8 cellular contexts compared by ENCODE assay signal in the genomic region with DNA sequence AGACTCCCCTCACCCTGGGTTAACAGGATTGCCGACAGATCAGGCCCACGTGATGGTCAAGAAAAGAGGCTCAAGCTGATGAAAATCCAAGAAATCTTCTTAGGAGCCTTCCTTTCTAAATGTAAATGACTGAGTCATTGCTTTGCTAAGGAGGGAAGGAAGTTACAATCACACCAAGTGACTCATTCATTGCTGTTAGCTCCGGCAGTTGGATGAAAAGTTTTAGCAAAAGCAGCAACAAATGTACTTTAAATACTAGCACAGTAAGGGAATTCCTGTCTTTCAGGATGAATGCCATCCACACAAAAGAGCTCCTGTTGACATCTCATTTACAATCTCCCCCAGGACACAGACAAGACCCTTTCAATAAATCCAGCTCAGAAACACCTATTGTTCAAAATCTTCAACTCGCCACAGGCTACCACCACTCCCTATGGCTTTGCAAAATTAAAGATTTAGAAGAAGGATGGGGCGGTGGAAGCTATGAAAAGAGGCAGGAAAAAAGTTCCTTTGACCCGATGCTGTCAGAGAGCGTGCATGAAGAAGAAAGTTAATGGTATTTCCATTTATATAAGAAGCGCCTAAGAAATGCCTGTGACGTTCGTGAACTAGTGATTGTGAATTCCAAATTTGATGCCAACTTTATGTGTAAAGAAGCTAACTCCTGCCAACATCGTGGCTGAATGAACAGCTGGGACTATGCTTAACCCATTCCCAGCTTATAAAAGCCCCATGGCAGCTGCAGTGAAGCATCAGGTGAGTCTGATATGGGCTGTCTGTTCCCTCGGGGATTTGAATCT.
DNase-seq lines count a peak whose midpoint lies in the region; TF ChIP-seq lines count a peak whose summit lies in the region.

No MANE protein-coding gene starts in this region.

- H3K27ac ChIP-seq in uterus, result peak overlapping the region; percentile 92 to 97

- peaks cover under 1 to 11% of the 10 kb centered on the region in 2 donors for H3K4me1 ChIP-seq in uterus
- no peaks in the 10 kb centered on the region for H3K4me1 ChIP-seq in BE2C

- H3K36me3 ChIP-seq in uterus (no peaks in the 10 kb centered on the region), BE2C (no peaks in the 10 kb centered on the region)

- intact Hi-C loops in uterus (cut with DNase I; ENCODE audit: low total_unique reads), result no loop called here

- TF ChIP-seq CTCF in epithelial cell of proximal tubule (conservative IDR thresholded peaks at IDR 0.05; ENCODE audit: low read depth, low read length), result no peak
- no peak for TF ChIP-seq CTCF in uterus (IDR thresholded peaks at IDR 0.05)
- no peak for TF ChIP-seq CTCF in BE2C (IDR thresholded peaks at IDR 0.05; ENCODE audit: low read depth, low read length)

- H3K27me3 ChIP-seq in uterus (no peaks in the 10 kb centered on the region), BE2C (no peaks in the 10 kb centered on the region)

- H3K9me3 ChIP-seq in uterus (no peaks in the 10 kb centered on the region), BE2C (no peaks in the 10 kb centered on the region)

- peak overlapping the region; percentile 48 for H3K4me3 ChIP-seq in epithelial cell of proximal tubule (ENCODE audit: low read depth, low read length)
- H3K4me3 ChIP-seq in uterus, result peak overlapping the region; percentile 30 to 44
- H3K4me3 ChIP-seq in BE2C (ENCODE audit: low read depth, low read length), result no peak overlapping the region

- peak; percentile 31 to 43 for TF ChIP-seq POLR2A in uterus (IDR thresholded peaks at IDR 0.05)

- peak; percentile 100 for DNase-seq in ELR (ENCODE audit: low read depth)
- DNase-seq in LHCN-M2 (ENCODE audit: low read depth), result peak; percentile 96
- peak; percentile 88 to 95 for DNase-seq in SW 1271 (lab: John Stamatoyannopoulos, UW)
- peak; percentile 94 for DNase-seq in epithelial cell of proximal tubule (ENCODE audit: low read depth)
- peak; percentile 56 for DNase-seq in midbrain (lab: John Stamatoyannopoulos, UW)
- no peak for DNase-seq in uterus
- DNase-seq in BE2C, result no peak
- DNase-seq in effector CD4-positive, alpha-beta T cell, result no peak

Comparison
In these comparisons a context has a peak if more than half of its experiments do, and no peak if none do; other contexts are left out.
1. DNase-seq: peak in ELR (single experiment), LHCN-M2 (single experiment), SW 1271 (2 of 2), epithelial cell of proximal tubule (single experiment) and midbrain (single experiment); none in uterus (0 of 2), BE2C (single experiment) and effector CD4-positive, alpha-beta T cell (single experiment).